29 cellular contexts compared by ENCODE assay signal in genomic region chr9:134224130-134224826, GRCh38. TPM values are rescaled to one million over a fixed set of nuclear protein-coding genes. Genes with fewer than 3 reads are reported as not detected.
A peak's percentile ranks its signal among the peaks of the same experiment; 100 is the strongest.
DNase-seq lines count a peak whose midpoint lies in the region; ATAC-seq lines count a peak whose summit lies in the region.
"Had no signal": no experiment of that assay in that cellular context is flagged by ENCODE, and none has a peak within 500 bp of the region (broad histone marks: within the 10 kb centered on the region; RNA-seq: fewer than 3 reads in every experiment).

No MANE protein-coding gene starts in this region.

- H3K27ac ChIP-seq in BLaER1 treated with 17β-estradiol and CSF1 and Interleukin-3, amounts not matched to agents 10 nM and 100 nM: peak overlapping the region in 8 of 11 experiments; percentile 88 to 96 (median 91); a peak in 17 of 22 replicates
- H3K27ac ChIP-seq: left lung, SJCRH30 had no signal

- peaks cover 59 to 100% (median 98%) of the 10 kb centered on the region in 10 experiments for H3K4me1 ChIP-seq in BLaER1 treated with 17β-estradiol and CSF1 and Interleukin-3, amounts not matched to agents 10 nM and 100 nM
- H3K4me1 ChIP-seq: SJCRH30 had no signal

- ATAC-seq in left lobe of liver (no peak), GM19035 (IDR thresholded peaks at IDR 0.05; ENCODE audit: unreplicated experiment) (no peak)
- ATAC-seq: HCT116; left lung; naive thymus-derived CD8-positive, alpha-beta T cell; WTC11 had no signal

- peak overlapping the region in 8 of 11 experiments; percentile 23 to 82 (median 76); a peak in 10 of 22 replicates for H3K9ac ChIP-seq in BLaER1 treated with 17β-estradiol and CSF1 and Interleukin-3, amounts not matched to agents 10 nM and 100 nM

- no peaks in the 10 kb centered on the region for H3K36me3 ChIP-seq in BLaER1 treated with 17β-estradiol and CSF1 and Interleukin-3, amounts not matched to agents 10 nM and 100 nM
- H3K36me3 ChIP-seq: left lung, SJCRH30, stomach had no signal

- H3K4me2 ChIP-seq in BLaER1 treated with 17β-estradiol and CSF1 and Interleukin-3, amounts not matched to agents 10 nM and 100 nM: peak overlapping the region; percentile 83 to 95 (median 92); a peak in 20 of 22 replicates

- H3K27me3 ChIP-seq in BLaER1 treated with 17β-estradiol and CSF1 and Interleukin-3, amounts not matched to agents 10 nM and 100 nM: no peaks in the 10 kb centered on the region

- DNase-seq in NCI-H2171 treated with DMSO at 0.1 percent for 48 hours (lab: John Stamatoyannopoulos, UW): peak; percentile 73
- DNase-seq in left lobe of liver (ENCODE audit: low spot score): peak; percentile 43
- DNase-seq in posterior vena cava (ENCODE audit: low spot score): peak; percentile 42
- DNase-seq in D341Med (ENCODE audit: low spot score): no peak
- no peak for DNase-seq in SIG-M5 (lab: John Stamatoyannopoulos, UW)
- DNase-seq in activated naive CD4-positive, alpha-beta T cell treated with anti-CD3 and anti-CD28 coated beads, Interleukin-2, amount 50 U/mL, for 16 hours: no peak
- DNase-seq: activated CD4-positive, alpha-beta T cell treated with anti-CD3 and anti-CD28 coated beads, Interleukin-2, amount 50 U/mL, for 1 hour; activated effector memory CD4-positive, alpha-beta T cell treated with Interleukin-2 at 50 U/mL for 16 hours; activated naive CD8-positive, alpha-beta T cell treated with anti-CD3 and anti-CD28 coated beads for 36 hours; activated T-cell treated with anti-CD3 and anti-CD28 coated beads, Interleukin-2, amount 50 U/mL, for 1 hour; anterior cingulate cortex; DMS153; hypothalamus; immature natural killer cell; NCI-H1694; NCI-H446 treated with DMSO at 0.1 percent for 48 hours; NCI-H82; SJCRH30; stomach; T1000 had no signal

- intact Hi-C loops in posterior vena cava (cut with DNase I): no loop called here

- H4K20me1 ChIP-seq in BLaER1 treated with 17β-estradiol and CSF1 and Interleukin-3, amounts not matched to agents 10 nM and 100 nM: no peaks in the 10 kb centered on the region

- H3K4me3 ChIP-seq in BLaER1 treated with 17β-estradiol and CSF1 and Interleukin-3, amounts not matched to agents 10 nM and 100 nM: peak overlapping the region in 1 of 10 experiments; percentile 2; a peak in 1 of 20 replicates
- H3K4me3 ChIP-seq: left lung, SJCRH30, stomach had no signal

- H3K9me3 ChIP-seq in BLaER1 treated with 17β-estradiol and CSF1 and Interleukin-3, amounts not matched to agents 10 nM and 100 nM (replicated peaks in 1 of 11): no peaks in the 10 kb centered on the region
- H3K9me3 ChIP-seq: left lung, SJCRH30, stomach had no signal

RNA-seq across cellular contexts. Expression of gene RNU6ATAC, which starts 59.9 kb away (rescaled TPM):
- total RNA-seq in left lobe of liver (25.8 TPM), posterior vena cava (100 to 1,000 TPM; 327 to 473 TPM)
- total RNA-seq: bronchial epithelial cell, omental fat pad, renal cortical epithelial cell, SJCRH30, stomach had no signal

Comparison
In these comparisons a context has a peak if more than half of its experiments do, and no peak if none do; other contexts are left out.
1. DNase-seq: peak in NCI-H2171 treated with DMSO at 0.1 percent for 48 hours (single experiment), left lobe of liver (single experiment) and posterior vena cava (single experiment); none in D341Med (single experiment), SIG-M5 (single experiment) and activated naive CD4-positive, alpha-beta T cell treated with anti-CD3 and anti-CD28 coated beads, Interleukin-2, amount 50 U/mL, for 16 hours (single experiment).
2. RNA of gene RNU6ATAC, which starts 59.9 kb away (total RNA-seq): 327 to 473 TPM in posterior vena cava; 25.8 TPM in left lobe of liver (single experiment); every median in the first group is over 10 times any median in the second.